9 cellular contexts compared by ENCODE assay signal in the genomic region with DNA sequence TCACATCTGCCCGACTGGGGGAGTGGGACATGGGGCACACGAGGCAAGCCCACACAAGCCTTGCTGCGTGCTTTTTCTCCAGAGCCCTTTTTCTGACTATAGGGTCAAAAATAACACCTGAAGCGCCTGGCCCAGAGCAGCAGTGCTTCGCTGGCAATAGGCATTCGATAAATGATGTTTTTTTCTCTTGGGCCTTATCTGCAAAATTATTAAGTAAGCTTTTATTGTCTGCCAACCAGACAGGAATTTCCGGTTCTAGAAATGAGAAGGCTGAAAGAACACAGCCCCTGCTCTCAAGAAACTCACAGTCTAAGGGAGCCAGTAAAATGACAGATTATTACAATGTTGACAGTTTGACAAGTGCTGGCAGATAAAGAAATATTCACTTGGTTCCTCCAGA.
DNase-seq lines count a peak whose midpoint lies in the region; ATAC-seq and TF ChIP-seq lines count a peak whose summit lies in the region.
"Had no signal": no experiment of that assay in that cellular context is flagged by ENCODE, and none has a peak within 500 bp of the region (broad histone marks: within the 10 kb centered on the region; RNA-seq: fewer than 3 reads in every experiment).

No MANE protein-coding gene starts in this region.

- no peak for ATAC-seq in stimulated activated naive B cell treated with anti-CD40 and anti-IgM and Interleukin-4, amounts not matched to agents 10 μg/mL and 1 μg/mL and 100 μg/mL, for 72 hours (replicated peaks)
- no peak for ATAC-seq in GM19351 (IDR thresholded peaks at IDR 0.05; ENCODE audit: unreplicated experiment)
- no peak for ATAC-seq in GM21360 (IDR thresholded peaks at IDR 0.05; ENCODE audit: unreplicated experiment)

- peak overlapping the region; percentile 48 for H3K27ac Mint-ChIP-seq in stimulated activated naive B cell treated with anti-CD40 and anti-IgM and Interleukin-4, amounts not matched to agents 10 μg/mL and 1 μg/mL and 100 μg/mL, for 72 hours

- H3K27me3 Mint-ChIP-seq in stimulated activated naive B cell treated with anti-CD40 and anti-IgM and Interleukin-4, amounts not matched to agents 10 μg/mL and 1 μg/mL and 100 μg/mL, for 72 hours = no peaks in the 10 kb centered on the region

- no peak for TF ChIP-seq EP300 in Ishikawa (IDR thresholded peaks at IDR 0.05; ENCODE audit: borderline replicate concordance)

- H3K4me1 Mint-ChIP-seq in stimulated activated naive B cell treated with anti-CD40 and anti-IgM and Interleukin-4, amounts not matched to agents 10 μg/mL and 1 μg/mL and 100 μg/mL, for 72 hours = peaks cover 19 to 51% of the 10 kb centered on the region in 2 donors

- DNase-seq in kidney tubule cell (ENCODE audit: low spot score) (peak; percentile 44), NCI-H1092 treated with DMSO at 0.1 percent for 48 hours (lab: John Stamatoyannopoulos, UW) (no peak), D341Med (ENCODE audit: low spot score) (no peak)
- DNase-seq in stimulated activated naive B cell treated with anti-CD40 and anti-IgM and Interleukin-4, amounts not matched to agents 10 μg/mL and 1 μg/mL and 100 μg/mL, for 72 hours = no peak
- DNase-seq: activated naive CD4-positive, alpha-beta T cell treated with Interleukin-2 at 50 U/mL for 16 hours had no signal

- no peaks in the 10 kb centered on the region for H3K36me3 Mint-ChIP-seq in stimulated activated naive B cell treated with anti-CD40 and anti-IgM and Interleukin-4, amounts not matched to agents 10 μg/mL and 1 μg/mL and 100 μg/mL, for 72 hours

- TF ChIP-seq RAD21 in Ishikawa (IDR thresholded peaks at IDR 0.05; ENCODE audit: low read depth) = no peak

- H3K27ac ChIP-seq in VCaP = peak overlapping the region; percentile 88

- no peaks in the 10 kb centered on the region for H3K9me3 Mint-ChIP-seq in stimulated activated naive B cell treated with anti-CD40 and anti-IgM and Interleukin-4, amounts not matched to agents 10 μg/mL and 1 μg/mL and 100 μg/mL, for 72 hours

- no peak for TF ChIP-seq CTCF in VCaP (conservative IDR thresholded peaks at IDR 0.05)

- H3K4me3 Mint-ChIP-seq in stimulated activated naive B cell treated with anti-CD40 and anti-IgM and Interleukin-4, amounts not matched to agents 10 μg/mL and 1 μg/mL and 100 μg/mL, for 72 hours = no peak overlapping the region

TF ChIP-seq in Ishikawa, 13 proteins besides CTCF, POLR2A, EP300 and RAD21:
- TF ChIP-seq YY1 (IDR thresholded peaks at IDR 0.05; ENCODE audit: low read depth) = no peak
- 0 out of 2 replicates have a peak, but pooled peaks have one; percentile 21 for TF ChIP-seq TCF12 (IDR thresholded peaks at IDR 0.05; ENCODE audit: low read depth)
- no peak for TF ChIP-seq TAF1 (IDR thresholded peaks at IDR 0.05; ENCODE audit: low read depth)
- peak; percentile 31; the same call in 1 of the 2 replicates for TF ChIP-seq MAX (IDR thresholded peaks at IDR 0.05)
- no peak for TF ChIP-seq USF1 (IDR thresholded peaks at IDR 0.05)
- no peak for TF ChIP-seq FOXM1 (IDR thresholded peaks at IDR 0.05; ENCODE audit: borderline replicate concordance, low read depth)
TF ChIP-seq in Ishikawa: peak in this region for 2.
